ENCODE assay signal across 1 cellular context in genomic region chr2:168890006-168890782, GRCh38.
A peak's percentile ranks its signal among the peaks of the same experiment; 100 is the strongest.
TF ChIP-seq lines count a peak whose summit lies in the region.

Gene SPC25 (minus strand): TSS chr2:168890430. CDS start chr2:168889519, 911 bp downstream.

TF ChIP-seq in HepG2, 621 proteins besides CTCF, POLR2A, EP300 and RAD21 (continued from another document and continues in another):
- no peak for TF ChIP-seq ZBTB40 (IDR thresholded peaks at IDR 0.05)
- no peak for TF ChIP-seq ZBTB40 (CRISPR knock-in tag; IDR thresholded peaks at IDR 0.05)
- no peak for TF ChIP-seq ATF3 (CRISPR knock-in tag; IDR thresholded peaks at IDR 0.05)
- TF ChIP-seq ZNF282 (IDR thresholded peaks at IDR 0.05; ENCODE audit: partially characterized antibody), result no peak
- TF ChIP-seq GPN1 (CRISPR knock-in tag; IDR thresholded peaks at IDR 0.05; ENCODE audit: borderline replicate concordance), result no peak
- TF ChIP-seq ZNF431 (CRISPR knock-in tag; IDR thresholded peaks at IDR 0.05; ENCODE audit: borderline replicate concordance, low read depth), result no peak
- TF ChIP-seq ZNF670 (CRISPR knock-in tag; IDR thresholded peaks at IDR 0.05; ENCODE audit: borderline replicate concordance), result no peak
- no peak for TF ChIP-seq SNAPC5 (CRISPR knock-in tag; IDR thresholded peaks at IDR 0.05; ENCODE audit: borderline replicate concordance)
- TF ChIP-seq ZNF660 (CRISPR knock-in tag; IDR thresholded peaks at IDR 0.05; ENCODE audit: borderline replicate concordance, low read depth), result no peak
- TF ChIP-seq UBTF (CRISPR knock-in tag; IDR thresholded peaks at IDR 0.05), result peak; percentile 65; the same call in 1 of the 2 replicates
- TF ChIP-seq MEIS1 (CRISPR knock-in tag; IDR thresholded peaks at IDR 0.05; ENCODE audit: borderline replicate concordance), result no peak
- TF ChIP-seq BORCS8-MEF2B (CRISPR knock-in tag; IDR thresholded peaks at IDR 0.05), result peak; percentile 97
- TF ChIP-seq ZFAT (CRISPR knock-in tag; conservative IDR thresholded peaks at IDR 0.05), result 0 out of 2 replicates have a peak, but pooled peaks have one; percentile 35
- no peak for TF ChIP-seq SYNCRIP (IDR thresholded peaks at IDR 0.05; ENCODE audit: insufficient read depth, low read depth, low read length)
- no peak for TF ChIP-seq ZNF33A (CRISPR knock-in tag; IDR thresholded peaks at IDR 0.05; ENCODE audit: borderline replicate concordance)
- no peak for TF ChIP-seq ETS1 (CRISPR knock-in tag; IDR thresholded peaks at IDR 0.05)
- TF ChIP-seq ZEB1 (IDR thresholded peaks at IDR 0.05; ENCODE audit: insufficient replicate concordance, low read depth), result no peak
- TF ChIP-seq ATF1 (CRISPR knock-in tag; IDR thresholded peaks at IDR 0.05), result peak; percentile 86
- peak; percentile 69; the same call in 1 of the 2 replicates for TF ChIP-seq HOMEZ (CRISPR knock-in tag; IDR thresholded peaks at IDR 0.05; ENCODE audit: low read depth)
- no peak for TF ChIP-seq IRF1 (CRISPR knock-in tag; IDR thresholded peaks at IDR 0.05; ENCODE audit: low read depth)
- no peak for TF ChIP-seq CERS6 (CRISPR knock-in tag; IDR thresholded peaks at IDR 0.05)
- TF ChIP-seq ESRRA (CRISPR knock-in tag; IDR thresholded peaks at IDR 0.05; ENCODE audit: low read depth), result no peak; the same call in 1 of the 2 replicates
- TF ChIP-seq RNF2 (conservative IDR thresholded peaks at IDR 0.05; ENCODE audit: low read depth), result 0 out of 2 replicates have a peak, but pooled peaks have one; percentile 42
- no peak for TF ChIP-seq DZIP1 (CRISPR knock-in tag; IDR thresholded peaks at IDR 0.05)
- TF ChIP-seq ARNT (IDR thresholded peaks at IDR 0.05), result no peak
- no peak for TF ChIP-seq HNRNPUL1 (IDR thresholded peaks at IDR 0.05; ENCODE audit: low read depth, low read length)
- peak; percentile 70 for TF ChIP-seq ASH2L (IDR thresholded peaks at IDR 0.05; ENCODE audit: insufficient read length, low read depth, low read length)
- TF ChIP-seq SP2 (CRISPR knock-in tag; IDR thresholded peaks at IDR 0.05), result peak; percentile 93
- TF ChIP-seq MEIS2 (CRISPR knock-in tag; IDR thresholded peaks at IDR 0.05), result peak; percentile 46; the same call in 1 of the 2 replicates
- 0 out of 2 replicates have a peak, but pooled peaks have one; percentile 67 for TF ChIP-seq ZFP1 (CRISPR knock-in tag; IDR thresholded peaks at IDR 0.05)
- TF ChIP-seq MNT (IDR thresholded peaks at IDR 0.05), result no peak
- TF ChIP-seq BRF2 (CRISPR knock-in tag; IDR thresholded peaks at IDR 0.05), result no peak
